ENCODE assay signal across 25 cellular contexts in the genomic region with DNA sequence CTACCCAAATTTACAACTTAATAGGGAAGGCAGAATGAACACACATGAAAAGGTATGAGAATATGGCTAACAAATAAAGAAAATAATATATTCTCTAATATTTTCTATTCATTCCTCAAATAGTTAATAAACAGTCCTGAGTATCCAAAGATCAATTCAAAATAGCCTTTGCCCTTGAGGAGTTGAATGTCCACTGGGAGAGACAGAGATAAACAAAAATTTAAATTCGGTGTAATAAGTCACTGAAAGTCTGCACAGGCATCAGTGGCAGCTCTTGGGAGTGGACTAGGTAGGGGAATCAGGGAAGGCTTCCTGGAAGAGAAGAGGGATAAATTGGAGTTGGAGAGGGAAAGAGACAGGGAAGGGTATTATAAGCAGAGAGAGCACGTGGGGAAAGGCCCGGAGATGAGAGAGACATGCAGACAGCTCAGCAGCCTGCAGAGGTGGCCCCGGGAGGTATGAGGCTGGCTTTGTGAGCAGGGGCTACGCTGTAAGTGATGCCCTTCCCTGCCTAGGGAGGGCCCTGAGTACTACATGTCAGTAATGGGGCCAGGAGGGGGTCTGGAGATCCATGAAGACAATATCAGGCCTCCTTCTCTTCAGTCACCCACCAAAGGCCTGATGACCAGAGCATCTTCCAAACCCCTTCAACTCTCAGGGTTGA.
A peak's percentile ranks its signal among the peaks of the same experiment; 100 is the strongest.
DNase-seq lines count a peak whose midpoint lies in the region; ATAC-seq, FAIRE-seq and TF ChIP-seq lines count a peak whose summit lies in the region.
"Had no signal": no experiment of that assay in that cellular context is flagged by ENCODE, and none has a peak within 500 bp of the region (broad histone marks: within the 10 kb centered on the region; RNA-seq: fewer than 3 reads in every experiment).

No MANE protein-coding gene starts in this region.

- no peaks in the 10 kb centered on the region for H3K36me3 ChIP-seq in liver (ENCODE audit: control insufficient read depth in 4 of 4, insufficient read depth in 3 of 4, low read depth in 1 of 4, low read length in 3 of 4)
- H3K36me3 ChIP-seq in HepG2 (replicated peaks in 1 of 2; ENCODE audit: control insufficient read depth in 1 of 2, insufficient read depth in 2 of 2, low read length in 2 of 2), result no peaks in the 10 kb centered on the region
- H3K36me3 ChIP-seq in upper lobe of right lung, result no peaks in the 10 kb centered on the region
- H3K36me3 ChIP-seq: BE2C; BLaER1 treated with 17β-estradiol and CSF1 and Interleukin-3, amounts not matched to agents 10 nM and 100 nM had no signal

- no peaks in the 10 kb centered on the region for H3K9me3 ChIP-seq in liver (ENCODE audit: control insufficient read depth in 4 of 4, low read length in 3 of 4)
- no peaks in the 10 kb centered on the region for H3K9me3 ChIP-seq in HepG2 (ENCODE audit: low read length)
- H3K9me3 ChIP-seq in upper lobe of right lung, result no peaks in the 10 kb centered on the region
- H3K9me3 ChIP-seq: A549; BE2C; BLaER1 treated with 17β-estradiol and CSF1 and Interleukin-3, amounts not matched to agents 10 nM and 100 nM had no signal

- WGBS in liver, result 70% methylated on average over 5 of the region's 5 CpGs
- WGBS in HepG2 (ENCODE audit: low lambda C conversion rate), result 21% methylated on average over 5 of the region's 5 CpGs

- H3K9ac ChIP-seq in liver (ENCODE audit: low read depth in 1 of 2, low read length in 2 of 2) (no peak overlapping the region), HepG2 (ENCODE audit: insufficient read depth, low read depth, low read length) (no peak overlapping the region)
- H3K9ac ChIP-seq: BLaER1 treated with 17β-estradiol and CSF1 and Interleukin-3, amounts not matched to agents 10 nM and 100 nM; GM23248 had no signal

- no peak for DNase-seq in HepG2 (ENCODE audit: low spot score)
- no peak for DNase-seq in WTC11 (ENCODE audit: low spot score)
- DNase-seq in nephron progenitor cell, result no peak
- DNase-seq in amygdala (lab: John Stamatoyannopoulos, UW), result no peak
- no peak for DNase-seq in upper lobe of right lung
- DNase-seq: 8988T; ACHN; AML-193; BE2C; CD4-positive, alpha-beta T cell; CD8-positive, alpha-beta memory T cell; DMS153; DND-41; GM23248; H9 had no signal

- in situ Hi-C loops in HepG2 (cut with HindIII; ENCODE audit: extremely low pct_ligation_motif_present, low pct_unique_long_range_greater_than_20kb), result no loop called here

- no peaks in the 10 kb centered on the region for H3K27me3 Mint-ChIP-seq in WTC11 (ENCODE audit: low read depth)
- peaks cover 16% of the 10 kb centered on the region for H3K27me3 Mint-ChIP-seq in nephron progenitor cell (ENCODE audit: low read depth, poor library complexity)
- H3K27me3 Mint-ChIP-seq: CD4-positive, alpha-beta T cell had no signal

- H3K4me1 Mint-ChIP-seq in WTC11 (no peaks in the 10 kb centered on the region), nephron progenitor cell (peaks cover 5% of the 10 kb centered on the region)
- H3K4me1 Mint-ChIP-seq: CD14-positive monocyte; CD8-positive, alpha-beta memory T cell had no signal

- no peak overlapping the region for H3K4me2 ChIP-seq in HepG2 (ENCODE audit: low read depth, low read length)
- H3K4me2 ChIP-seq: A549; BLaER1 treated with 17β-estradiol and CSF1 and Interleukin-3, amounts not matched to agents 10 nM and 100 nM had no signal

- TF ChIP-seq CTCF in liver (IDR thresholded peaks at IDR 0.05; ENCODE audit: low read depth, low read length, missing input control), result no peak
- no peak for TF ChIP-seq CTCF in HepG2 (CRISPR knock-in tag; IDR thresholded peaks at IDR 0.05)
- no peak for TF ChIP-seq CTCF in WTC11 (IDR thresholded peaks at IDR 0.05)
- no peak for TF ChIP-seq CTCF in nephron progenitor cell (IDR thresholded peaks at IDR 0.05)
- no peak for TF ChIP-seq CTCF in upper lobe of right lung (IDR thresholded peaks at IDR 0.05)

- H3K27ac Mint-ChIP-seq in WTC11, result no peak overlapping the region
- peak overlapping the region; percentile 82 for H3K27ac Mint-ChIP-seq in nephron progenitor cell
- H3K27ac Mint-ChIP-seq: CD4-positive, alpha-beta T cell; CD8-positive, alpha-beta memory T cell; H9 had no signal

- CTCF ChIA-PET in HepG2 (lab: Yijun Ruan, JAX; ENCODE audit: low intra/inter-chr PET ratio, low total read pairs) (no interaction called here), WTC11 (lab: Charles Lee) (interaction anchor here (0.9 to 1.2 kb wide), 2 partner anchors 29 to 218 kb away, joined by 3 read pairs; no protein-coding TSS in a partner anchor)

- H3K27me3 ChIP-seq in liver (ENCODE audit: control insufficient read depth in 4 of 4, insufficient read depth in 4 of 4, low read length in 3 of 4), result no peaks in the 10 kb centered on the region
- H3K27me3 ChIP-seq in HepG2 (ENCODE audit: control insufficient read depth in 1 of 2, insufficient read depth in 2 of 2, low read length in 2 of 2), result peaks cover 0 to 6% of the 10 kb centered on the region in 2 experiments; a peak in 3 of 5 replicates
- H3K27me3 ChIP-seq in upper lobe of right lung, result no peaks in the 10 kb centered on the region
- H3K27me3 ChIP-seq: BE2C; BLaER1 treated with 17β-estradiol and CSF1 and Interleukin-3, amounts not matched to agents 10 nM and 100 nM had no signal

- intact Hi-C loops in HepG2 (cut with micrococcal nuclease; ENCODE audit: unreplicated experiment), result no loop called here
- intact Hi-C loops in upper lobe of right lung (cut with DNase I), result no loop called here

- POLR2A ChIA-PET in HepG2 (lab: Yijun Ruan, JAX) (no interaction called here), WTC11 (lab: Charles Lee) (no interaction called here)

- TF ChIP-seq POLR2A in HepG2 (IDR thresholded peaks at IDR 0.05; ENCODE audit: insufficient read depth in 1 of 2, low read depth in 2 of 2, low read length in 2 of 2), result no peak

- H2AFZ ChIP-seq in HepG2 (ENCODE audit: low read length), result no peak overlapping the region
- H2AFZ ChIP-seq: GM23248 had no signal

- H3K4me1 ChIP-seq in liver (ENCODE audit: control insufficient read depth in 4 of 4, insufficient read depth in 4 of 4, low read length in 3 of 4), result peaks cover 2 to 12% (median 10%) of the 10 kb centered on the region in 4 donors
- H3K4me1 ChIP-seq in HepG2 (ENCODE audit: insufficient read depth, low read length), result no peaks in the 10 kb centered on the region
- no peaks in the 10 kb centered on the region for H3K4me1 ChIP-seq in upper lobe of right lung
- H3K4me1 ChIP-seq: A549 had no signal

- H3K36me3 Mint-ChIP-seq in WTC11, result no peaks in the 10 kb centered on the region
- H3K36me3 Mint-ChIP-seq in nephron progenitor cell (ENCODE audit: low read depth), result no peaks in the 10 kb centered on the region
- H3K36me3 Mint-ChIP-seq: CD14-positive monocyte; CD8-positive, alpha-beta memory T cell had no signal

- H3K9me3 Mint-ChIP-seq in WTC11, result no peaks in the 10 kb centered on the region
- H3K9me3 Mint-ChIP-seq in nephron progenitor cell, result no peaks in the 10 kb centered on the region
- H3K9me3 Mint-ChIP-seq: CD4-positive, alpha-beta T cell; CD8-positive, alpha-beta memory T cell; H9 had no signal

- BruUV-seq in HepG2 (replicated peaks; lab: Mats Ljungman, UMichigan), result no TSS peak

- no peak overlapping the region for H3K4me3 ChIP-seq in liver (ENCODE audit: low read depth in 1 of 3, low read length in 3 of 3)
- no peak overlapping the region for H3K4me3 ChIP-seq in HepG2 (replicated peaks in 1 of 3; ENCODE audit: insufficient read depth in 1 of 3, low read depth in 2 of 3, low read length in 3 of 3)
- no peak overlapping the region for H3K4me3 ChIP-seq in upper lobe of right lung
- H3K4me3 ChIP-seq: A549; BLaER1 treated with 17β-estradiol and CSF1 and Interleukin-3, amounts not matched to agents 10 nM and 100 nM; GM23248 had no signal

- TF ChIP-seq EP300 in HepG2 (IDR thresholded peaks at IDR 0.05; ENCODE audit: low read depth in 2 of 2, low read length in 2 of 2), result no peak
- no peak for TF ChIP-seq EP300 in HepG2 (CRISPR knock-in tag; IDR thresholded peaks at IDR 0.05; ENCODE audit: borderline replicate concordance)

- no peak overlapping the region for H3K4me3 Mint-ChIP-seq in WTC11
- no peak overlapping the region for H3K4me3 Mint-ChIP-seq in nephron progenitor cell
- H3K4me3 Mint-ChIP-seq: CD14-positive monocyte; CD4-positive, alpha-beta T cell; CD8-positive, alpha-beta memory T cell; H9 had no signal

- FAIRE-seq in HepG2 (lab: Jason Lieb, UNC), result no peak
- FAIRE-seq: A549, D721Med, G401.6, GM12892, GM19239 had no signal

- no peaks in the 10 kb centered on the region for H4K20me1 ChIP-seq in HepG2 (ENCODE audit: insufficient read depth, low read length)
- H4K20me1 ChIP-seq: BLaER1 treated with 17β-estradiol and CSF1 and Interleukin-3, amounts not matched to agents 10 nM and 100 nM had no signal

- H3K27ac ChIP-seq in liver (ENCODE audit: low read depth in 1 of 2, low read length in 2 of 2), result no peak overlapping the region
- no peak overlapping the region for H3K27ac ChIP-seq in HepG2 (ENCODE audit: extremely low read length, insufficient read depth, low read length)
- no peak overlapping the region for H3K27ac ChIP-seq in upper lobe of right lung
- H3K27ac ChIP-seq: A549; BLaER1 treated with 17β-estradiol and CSF1 and Interleukin-3, amounts not matched to agents 10 nM and 100 nM; GM23248 had no signal

- no peaks in the 10 kb centered on the region for H3K79me2 ChIP-seq in HepG2 (ENCODE audit: insufficient read depth, low read length)

- no peak for TF ChIP-seq RAD21 in liver (IDR thresholded peaks at IDR 0.05)
- TF ChIP-seq RAD21 in HepG2 (CRISPR knock-in tag; IDR thresholded peaks at IDR 0.05), result no peak

- no peak for ATAC-seq in HepG2
- peak; percentile 51; the same call in 1 of the 2 replicates for ATAC-seq in WTC11
- ATAC-seq in GM18873 (IDR thresholded peaks at IDR 0.05; ENCODE audit: low FRiP score, unreplicated experiment), result no peak
- ATAC-seq in upper lobe of right lung, result no peak
- ATAC-seq: A549, HCT116 had no signal

TF ChIP-seq in liver, 16 proteins besides CTCF, POLR2A, EP300 and RAD21 (continues in another document):
- TF ChIP-seq RXRA (IDR thresholded peaks at IDR 0.05), result peak in 1 of 2 donors; percentile 33
- TF ChIP-seq HNF4A (conservative IDR thresholded peaks at IDR 0.05), result peak; percentile 62 to 77
- TF ChIP-seq, protein P1, sequence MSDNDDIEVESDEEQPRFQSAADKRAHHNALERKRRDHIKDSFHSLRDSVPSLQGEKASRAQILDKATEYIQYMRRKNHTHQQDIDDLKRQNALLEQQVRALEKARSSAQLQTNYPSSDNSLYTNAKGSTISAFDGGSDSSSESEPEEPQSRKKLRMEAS (IDR thresholded peaks at IDR 0.05), result no peak

TF ChIP-seq in WTC11, 78 proteins besides CTCF, POLR2A, EP300 and RAD21 (continues in another document):
- no peak for TF ChIP-seq TEAD4 (CRISPR knock-in tag; IDR thresholded peaks at IDR 0.05)
- TF ChIP-seq ZNF121 (CRISPR knock-in tag; IDR thresholded peaks at IDR 0.05), result no peak
- TF ChIP-seq GTF2I (CRISPR knock-in tag; conservative IDR thresholded peaks at IDR 0.05), result no peak
- no peak for TF ChIP-seq MYBL2 (CRISPR knock-in tag; IDR thresholded peaks at IDR 0.05)
- no peak for TF ChIP-seq RELA (CRISPR knock-in tag; IDR thresholded peaks at IDR 0.05; ENCODE audit: borderline replicate concordance)
- no peak for TF ChIP-seq NFE2L1 (CRISPR knock-in tag; IDR thresholded peaks at IDR 0.05)
